Comparison of ENCODE assay signal across 2 cellular contexts in genomic region chr10:71814923-71815411, GRCh38.
TF ChIP-seq lines count a peak whose summit lies in the region.

No MANE protein-coding gene starts in this region.

TF ChIP-seq in GM23338, 12 proteins besides CTCF, POLR2A, EP300 and RAD21:
- TF ChIP-seq JUNB (IDR thresholded peaks at IDR 0.05; ENCODE audit: unreplicated experiment) (no peak), CREB1 (CRISPR knock-in tag; IDR thresholded peaks at IDR 0.05; ENCODE audit: low read depth) (no peak), NANOG (IDR thresholded peaks at IDR 0.05; ENCODE audit: borderline replicate concordance) (no peak), POLR2AphosphoS5 (IDR thresholded peaks at IDR 0.05; ENCODE audit: low read depth) (no peak), REST (IDR thresholded peaks at IDR 0.05; ENCODE audit: unreplicated experiment) (no peak), ETS1 (IDR thresholded peaks at IDR 0.05) (no peak), ZNF462 (CRISPR knock-in tag; IDR thresholded peaks at IDR 0.05) (no peak), ZNF331 (CRISPR knock-in tag; IDR thresholded peaks at IDR 0.05; ENCODE audit: low read depth) (no peak), ZNF114 (CRISPR knock-in tag; IDR thresholded peaks at IDR 0.05) (no peak), STAT1 (IDR thresholded peaks at IDR 0.05; ENCODE audit: unreplicated experiment) (no peak), EZH2phosphoT487 (IDR thresholded peaks at IDR 0.05; ENCODE audit: unreplicated experiment) (no peak), EZH2 (IDR thresholded peaks at IDR 0.05; ENCODE audit: low read depth, unreplicated experiment) (no peak)

TF ChIP-seq in K562, 482 proteins besides CTCF, POLR2A, EP300 and RAD21:
- peak; percentile 82 for TF ChIP-seq POLR2G (IDR thresholded peaks at IDR 0.05; ENCODE audit: low read depth, low read length)
- TF ChIP-seq SUPT5H (IDR thresholded peaks at IDR 0.05), result no peak
- TF ChIP-seq MYNN (IDR thresholded peaks at IDR 0.05), result 0 out of 2 replicates have a peak, but pooled peaks have one; percentile 6
- no peak for TF ChIP-seq MYNN (CRISPR knock-in tag; IDR thresholded peaks at IDR 0.05)
- peak; percentile 25; the same call in 1 of the 2 replicates for TF ChIP-seq RBFOX2 (IDR thresholded peaks at IDR 0.05; ENCODE audit: low read depth, low read length)
- TF ChIP-seq PHF21A (IDR thresholded peaks at IDR 0.05; ENCODE audit: borderline replicate concordance, low read depth), result no peak
- TF ChIP-seq RBM22 (IDR thresholded peaks at IDR 0.05; ENCODE audit: low read depth, low read length, poor library complexity, severe bottlenecking), result peak; percentile 97
- TF ChIP-seq HMGN3 (IDR thresholded peaks at IDR 0.05; ENCODE audit: borderline replicate concordance, extremely low read depth, insufficient read length, low read depth, low read length), result peak; percentile 15
- TF ChIP-seq, protein P1, sequence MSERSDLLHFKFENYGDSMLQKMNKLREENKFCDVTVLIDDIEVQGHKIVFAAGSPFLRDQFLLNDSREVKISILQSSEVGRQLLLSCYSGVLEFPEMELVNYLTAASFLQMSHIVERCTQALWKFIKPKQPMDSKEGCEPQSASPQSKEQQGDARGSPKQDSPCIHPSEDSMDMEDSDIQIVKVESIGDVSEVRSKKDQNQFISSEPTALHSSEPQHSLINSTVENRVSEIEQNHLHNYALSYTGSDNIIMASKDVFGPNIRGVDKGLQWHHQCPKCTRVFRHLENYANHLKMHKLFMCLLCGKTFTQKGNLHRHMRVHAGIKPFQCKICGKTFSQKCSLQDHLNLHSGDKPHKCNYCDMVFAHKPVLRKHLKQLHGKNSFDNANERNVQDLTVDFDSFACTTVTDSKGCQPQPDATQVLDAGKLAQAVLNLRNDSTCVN (CRISPR knock-in tag; IDR thresholded peaks at IDR 0.05), result 0 out of 2 replicates have a peak, but pooled peaks have one; percentile 51
